In the genomic region with DNA sequence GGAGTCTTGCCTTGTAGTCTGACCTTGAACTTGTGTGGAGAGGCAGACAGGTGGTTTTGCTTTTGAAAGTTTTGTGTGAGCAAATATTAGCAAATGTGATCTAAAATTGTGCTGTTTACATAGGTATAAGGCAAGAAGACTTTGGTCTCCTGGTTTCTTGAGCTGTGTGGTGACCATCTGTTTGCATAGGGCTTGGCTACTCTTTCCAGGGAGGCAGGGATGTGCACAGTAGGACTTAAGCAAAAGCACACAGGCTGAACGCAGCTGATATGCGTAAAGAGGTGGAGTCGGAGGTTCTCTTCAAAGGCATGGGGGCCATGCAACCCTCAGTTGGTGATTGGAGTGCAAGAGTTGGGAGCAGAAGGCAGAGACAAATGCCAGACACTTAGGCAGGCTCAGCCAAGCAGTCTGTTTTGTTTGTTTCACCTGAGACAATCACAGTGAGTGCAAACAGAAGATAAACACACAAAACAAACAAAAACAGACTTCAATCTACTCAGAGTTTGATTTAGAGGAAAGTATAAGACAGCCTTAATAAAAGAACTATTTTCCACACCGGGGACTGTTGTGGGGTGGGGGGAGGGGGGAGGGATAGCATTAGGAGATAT, we compare ENCODE assay signal across 1 cellular context.
TF ChIP-seq lines count a peak whose summit lies in the region.

No MANE protein-coding gene starts in this region.

TF ChIP-seq in H1, 55 proteins besides CTCF, POLR2A, EP300 and RAD21:
- no peak for TF ChIP-seq POLR2AphosphoS5 (IDR thresholded peaks at IDR 0.05; ENCODE audit: low read depth, low read length)
- TF ChIP-seq YY1 (IDR thresholded peaks at IDR 0.05; ENCODE audit: low read depth, low read length): no peak
- TF ChIP-seq SAP30 (IDR thresholded peaks at IDR 0.05; ENCODE audit: insufficient read depth, insufficient replicate concordance, low read length): no peak
- TF ChIP-seq NRF1 (IDR thresholded peaks at IDR 0.05; ENCODE audit: low read depth, low read length): no peak
- TF ChIP-seq CBX5 (IDR thresholded peaks at IDR 0.05; ENCODE audit: low read depth, low read length): no peak
- TF ChIP-seq ASH2L (IDR thresholded peaks at IDR 0.05; ENCODE audit: low read length): no peak
- TF ChIP-seq FOSL1 (IDR thresholded peaks at IDR 0.05; ENCODE audit: insufficient read depth, low read depth, low read length): no peak
- no peak for TF ChIP-seq SIN3A (conservative IDR thresholded peaks at IDR 0.05 in 1 of 2, IDR thresholded peaks at IDR 0.05 in 1 of 2; ENCODE audit: low read depth in 1 of 2, low read length in 2 of 2)
- TF ChIP-seq MAFK (IDR thresholded peaks at IDR 0.05; ENCODE audit: low read depth, low read length): no peak
- TF ChIP-seq, protein P1, sequence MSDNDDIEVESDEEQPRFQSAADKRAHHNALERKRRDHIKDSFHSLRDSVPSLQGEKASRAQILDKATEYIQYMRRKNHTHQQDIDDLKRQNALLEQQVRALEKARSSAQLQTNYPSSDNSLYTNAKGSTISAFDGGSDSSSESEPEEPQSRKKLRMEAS (IDR thresholded peaks at IDR 0.05): no peak
- TF ChIP-seq SP2 (IDR thresholded peaks at IDR 0.05; ENCODE audit: low read length): no peak
- TF ChIP-seq EGR1 (IDR thresholded peaks at IDR 0.05; ENCODE audit: borderline replicate concordance, low read depth, low read length): no peak
- no peak for TF ChIP-seq CHD1 (IDR thresholded peaks at IDR 0.05; ENCODE audit: low read depth, low read length)
- no peak for TF ChIP-seq JUND (IDR thresholded peaks at IDR 0.05; ENCODE audit: low read length)
